Comparison of ENCODE assay signal across 24 cellular contexts in the genomic region with DNA sequence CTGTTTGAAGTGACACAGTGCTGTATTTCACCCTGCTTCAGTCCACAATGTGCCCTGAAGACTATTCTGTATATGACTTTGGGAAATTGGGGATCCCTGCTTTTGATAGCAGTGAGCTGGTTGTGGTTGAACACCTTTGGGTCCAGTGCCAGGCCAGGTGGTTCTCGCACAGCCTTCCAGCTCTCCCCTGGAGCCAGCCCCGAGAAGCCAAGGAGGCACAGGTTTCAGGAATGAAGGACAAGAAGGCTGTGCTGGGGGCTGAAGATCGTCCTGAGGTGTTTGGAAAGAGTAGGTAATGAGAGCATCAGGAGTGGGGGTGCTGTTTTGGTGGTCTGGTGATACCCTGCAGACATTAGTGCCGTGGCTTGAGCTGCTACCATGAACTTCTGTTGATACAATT.
"Had no signal": no experiment of that assay in that cellular context is flagged by ENCODE, and none has a peak within 500 bp of the region (broad histone marks: within the 10 kb centered on the region; RNA-seq: fewer than 3 reads in every experiment).

No MANE protein-coding gene starts in this region.

- H3K36me3 ChIP-seq: adrenal gland, breast epithelium had no signal

- H3K9me3 ChIP-seq: adrenal gland, breast epithelium had no signal

- H3K27me3 ChIP-seq: adrenal gland had no signal

- H3K4me3 ChIP-seq: adrenal gland, breast epithelium, SK-N-MC had no signal

- H3K4me1 ChIP-seq: adrenal gland, breast epithelium had no signal

- H3K9me3 Mint-ChIP-seq: activated B cell treated with CpG ODN at 0.5 μM for 24 hours; activated CD4-positive, alpha-beta memory T cell treated with anti-CD3 and anti-CD28 coated beads, Interleukin-2, amount 10 ng/mL, durations not matched to agents 7 days and 5 days; activated naive CD8-positive, alpha-beta T cell treated with anti-CD3 and anti-CD28 coated beads, Interleukin-2, amount 10 ng/mL, durations not matched to agents 7 days and 5 days; T-cell had no signal

- H3K27ac ChIP-seq: adrenal gland, breast epithelium, SK-N-MC had no signal

- H3K27ac Mint-ChIP-seq: activated B cell treated with CpG ODN at 0.5 μM for 24 hours; activated CD4-positive, alpha-beta memory T cell treated with anti-CD3 and anti-CD28 coated beads, Interleukin-2, amount 10 ng/mL, durations not matched to agents 7 days and 5 days; activated CD4-positive, alpha-beta T cell treated with anti-CD3 and anti-CD28 coated beads for 36 hours; activated naive CD8-positive, alpha-beta T cell treated with anti-CD3 and anti-CD28 coated beads, Interleukin-2, amount 10 ng/mL, durations not matched to agents 7 days and 5 days; T-cell had no signal

- H3K4me3 Mint-ChIP-seq: activated B cell treated with CpG ODN at 0.5 μM for 24 hours; activated CD4-positive, alpha-beta memory T cell treated with anti-CD3 and anti-CD28 coated beads, Interleukin-2, amount 10 ng/mL, durations not matched to agents 7 days and 5 days; activated CD4-positive, alpha-beta T cell treated with anti-CD3 and anti-CD28 coated beads for 36 hours; activated naive CD8-positive, alpha-beta T cell treated with anti-CD3 and anti-CD28 coated beads, Interleukin-2, amount 10 ng/mL, durations not matched to agents 7 days and 5 days; T-cell had no signal

- H3K36me3 Mint-ChIP-seq: activated naive CD8-positive, alpha-beta T cell treated with anti-CD3 and anti-CD28 coated beads, Interleukin-2, amount 10 ng/mL, durations not matched to agents 7 days and 5 days; T-cell had no signal

- H3K27me3 Mint-ChIP-seq: activated CD4-positive, alpha-beta T cell treated with anti-CD3 and anti-CD28 coated beads for 36 hours had no signal

- DNase-seq: activated B cell treated with CpG ODN at 0.5 μM for 24 hours; activated CD4-positive, alpha-beta memory T cell treated with anti-CD3 and anti-CD28 coated beads, Interleukin-2, amount 10 ng/mL, durations not matched to agents 7 days and 5 days; activated CD4-positive, alpha-beta T cell treated with anti-CD3 and anti-CD28 coated beads for 36 hours; activated CD4-positive, alpha-beta T cell treated with anti-CD3 and anti-CD28 coated beads, Interleukin-2, amount 50 U/mL, for 1 hour; activated naive CD4-positive, alpha-beta T cell treated with anti-CD3 and anti-CD28 coated beads, Interleukin-2, amount 50 U/mL, for 16 hours; activated naive CD8-positive, alpha-beta T cell treated with anti-CD3 and anti-CD28 coated beads, Interleukin-2, amount 10 ng/mL, durations not matched to agents 7 days and 5 days; activated T-cell treated with anti-CD3 and anti-CD28 coated beads for 4 hours; central memory CD4-positive, alpha-beta T cell; KG1; NCI-H1048; NCI-H1417; NCI-H1694; NCI-H2029; NCI-H510A treated with DMSO at 0.1 percent for 48 hours; NCI-H69; NK-92 treated with Interleukin-12 subunit alpha and Interleukin-12 subunit beta, amount 100 ng/mL, for 24 hours; OCI-M1; RPMI8226; T-cell; T-helper 2 cell; T1000 had no signal

- H3K4me1 Mint-ChIP-seq: activated CD4-positive, alpha-beta memory T cell treated with anti-CD3 and anti-CD28 coated beads, Interleukin-2, amount 10 ng/mL, durations not matched to agents 7 days and 5 days had no signal
